In the genomic region with DNA sequence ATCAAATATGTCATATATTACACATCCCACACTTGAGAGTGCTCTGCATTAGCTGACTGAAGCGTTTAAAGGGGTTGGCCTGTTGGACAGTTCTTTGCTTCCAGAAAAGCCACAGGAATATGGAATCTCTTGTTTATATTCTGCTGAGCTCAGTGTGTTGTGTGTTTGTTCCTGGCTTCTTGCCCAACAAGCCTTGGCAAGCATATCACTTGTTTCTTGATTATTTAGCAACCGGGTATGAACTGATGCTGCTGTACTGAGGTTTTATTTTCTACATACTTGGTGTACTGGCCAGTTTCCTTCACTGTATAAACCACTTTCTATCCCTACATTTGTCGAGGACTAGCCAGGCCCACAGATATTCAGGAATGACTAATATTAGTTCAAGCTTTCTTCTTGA, we compare ENCODE assay signal across 13 cellular contexts.
DNase-seq lines count a peak whose midpoint lies in the region; ATAC-seq and TF ChIP-seq lines count a peak whose summit lies in the region.
"Had no signal": no experiment of that assay in that cellular context is flagged by ENCODE, and none has a peak within 500 bp of the region (broad histone marks: within the 10 kb centered on the region; RNA-seq: fewer than 3 reads in every experiment).

No MANE protein-coding gene starts in this region.

- no peaks in the 10 kb centered on the region for H3K4me1 Mint-ChIP-seq in CD8-positive, alpha-beta T cell (ENCODE audit: low read depth)
- H3K4me1 Mint-ChIP-seq: activated naive CD4-positive, alpha-beta T cell treated with anti-CD3 and anti-CD28 coated beads, Interleukin-2, amount 50 U/mL, for 24 hours had no signal

- no peak for TF ChIP-seq CTCF in colonic mucosa (IDR thresholded peaks at IDR 0.05)
- no peak for TF ChIP-seq CTCF in CD8-positive, alpha-beta T cell (IDR thresholded peaks at IDR 0.05)

- no peaks in the 10 kb centered on the region for H3K36me3 ChIP-seq in colonic mucosa
- H3K36me3 ChIP-seq in CD8-positive, alpha-beta T cell (ENCODE audit: insufficient read depth, low read length), result no peaks in the 10 kb centered on the region

- CTCF ChIA-PET in CD8-positive, alpha-beta T cell (lab: Charles Lee), result no interaction called here

- no peak overlapping the region for H3K27ac Mint-ChIP-seq in CD8-positive, alpha-beta T cell
- H3K27ac Mint-ChIP-seq: activated naive CD4-positive, alpha-beta T cell treated with anti-CD3 and anti-CD28 coated beads, Interleukin-2, amount 50 U/mL, for 24 hours had no signal

- H3K4me1 ChIP-seq in colonic mucosa, result no peaks in the 10 kb centered on the region
- H3K4me1 ChIP-seq in CD8-positive, alpha-beta T cell (ENCODE audit: insufficient read depth, low read length), result no peaks in the 10 kb centered on the region

- H3K27me3 ChIP-seq in colonic mucosa, result no peaks in the 10 kb centered on the region
- no peaks in the 10 kb centered on the region for H3K27me3 ChIP-seq in CD8-positive, alpha-beta T cell (ENCODE audit: insufficient read depth, low read length)

- intact Hi-C loops in colonic mucosa (cut with DNase I), result no loop called here
- intact Hi-C loops in CD8-positive, alpha-beta T cell (cut with DNase I, micrococcal nuclease), result no loop called here

- H3K9me3 Mint-ChIP-seq in CD8-positive, alpha-beta T cell, result peaks cover 12% of the 10 kb centered on the region

- no peak overlapping the region for H3K4me3 ChIP-seq in colonic mucosa
- no peak overlapping the region for H3K4me3 ChIP-seq in CD8-positive, alpha-beta T cell (ENCODE audit: low read depth, low read length)

- no peaks in the 10 kb centered on the region for H3K9me3 ChIP-seq in colonic mucosa
- no peaks in the 10 kb centered on the region for H3K9me3 ChIP-seq in CD8-positive, alpha-beta T cell (ENCODE audit: low read length)

- no peak for ATAC-seq in CD8-positive, alpha-beta T cell
- ATAC-seq in HG03196 (IDR thresholded peaks at IDR 0.05; ENCODE audit: unreplicated experiment), result no peak

- H3K27me3 Mint-ChIP-seq in CD8-positive, alpha-beta T cell (ENCODE audit: low read depth), result no peaks in the 10 kb centered on the region
- H3K27me3 Mint-ChIP-seq: activated naive CD4-positive, alpha-beta T cell treated with anti-CD3 and anti-CD28 coated beads, Interleukin-2, amount 50 U/mL, for 24 hours had no signal

- H3K36me3 Mint-ChIP-seq in CD8-positive, alpha-beta T cell, result no peaks in the 10 kb centered on the region
- H3K36me3 Mint-ChIP-seq: activated naive CD4-positive, alpha-beta T cell treated with anti-CD3 and anti-CD28 coated beads, Interleukin-2, amount 50 U/mL, for 24 hours had no signal

- DNase-seq in DMS79 (lab: John Stamatoyannopoulos, UW), result peak; percentile 18
- peak; percentile 74 to 91 for DNase-seq in NCI-H2081 (lab: John Stamatoyannopoulos, UW)
- DNase-seq in colonic mucosa, result peak; percentile 19
- peak; percentile 45 for DNase-seq in non-pigmented ciliary epithelial cell (ENCODE audit: low read depth)
- DNase-seq in CD8-positive, alpha-beta T cell, result no peak
- no peak for DNase-seq in activated CD4-positive, alpha-beta T cell treated with anti-CD3 and anti-CD28 coated beads for 1 hour
- no peak for DNase-seq in SK-N-DZ (ENCODE audit: low spot score)
- DNase-seq: activated CD4-positive, alpha-beta T cell treated with anti-CD3 and anti-CD28 coated beads for 4 hours; Calu3; NCI-H1048; trophoblast cell had no signal

- POLR2A ChIA-PET in CD8-positive, alpha-beta T cell (lab: Charles Lee), result no interaction called here

- H3K4me3 Mint-ChIP-seq in CD8-positive, alpha-beta T cell, result no peak overlapping the region
- H3K4me3 Mint-ChIP-seq: activated naive CD4-positive, alpha-beta T cell treated with anti-CD3 and anti-CD28 coated beads, Interleukin-2, amount 50 U/mL, for 24 hours had no signal

- H3K9ac ChIP-seq in colonic mucosa (ENCODE audit: low read depth in 2 of 2, low read length in 2 of 2), result no peak overlapping the region

- no peak overlapping the region for H3K27ac ChIP-seq in colonic mucosa
- H3K27ac ChIP-seq in CD8-positive, alpha-beta T cell (ENCODE audit: low read depth, low read length), result no peak overlapping the region

Comparison
In these comparisons a context has a peak if more than half of its experiments do, and no peak if none do; other contexts are left out.
1. DNase-seq: peak in DMS79 (single experiment), NCI-H2081 (2 of 2), colonic mucosa (single experiment) and non-pigmented ciliary epithelial cell (single experiment); none in CD8-positive, alpha-beta T cell (0 of 7), activated CD4-positive, alpha-beta T cell treated with anti-CD3 and anti-CD28 coated beads for 1 hour (single experiment) and SK-N-DZ (single experiment).